ENCODE assay signal across 8 cellular contexts in the genomic region with DNA sequence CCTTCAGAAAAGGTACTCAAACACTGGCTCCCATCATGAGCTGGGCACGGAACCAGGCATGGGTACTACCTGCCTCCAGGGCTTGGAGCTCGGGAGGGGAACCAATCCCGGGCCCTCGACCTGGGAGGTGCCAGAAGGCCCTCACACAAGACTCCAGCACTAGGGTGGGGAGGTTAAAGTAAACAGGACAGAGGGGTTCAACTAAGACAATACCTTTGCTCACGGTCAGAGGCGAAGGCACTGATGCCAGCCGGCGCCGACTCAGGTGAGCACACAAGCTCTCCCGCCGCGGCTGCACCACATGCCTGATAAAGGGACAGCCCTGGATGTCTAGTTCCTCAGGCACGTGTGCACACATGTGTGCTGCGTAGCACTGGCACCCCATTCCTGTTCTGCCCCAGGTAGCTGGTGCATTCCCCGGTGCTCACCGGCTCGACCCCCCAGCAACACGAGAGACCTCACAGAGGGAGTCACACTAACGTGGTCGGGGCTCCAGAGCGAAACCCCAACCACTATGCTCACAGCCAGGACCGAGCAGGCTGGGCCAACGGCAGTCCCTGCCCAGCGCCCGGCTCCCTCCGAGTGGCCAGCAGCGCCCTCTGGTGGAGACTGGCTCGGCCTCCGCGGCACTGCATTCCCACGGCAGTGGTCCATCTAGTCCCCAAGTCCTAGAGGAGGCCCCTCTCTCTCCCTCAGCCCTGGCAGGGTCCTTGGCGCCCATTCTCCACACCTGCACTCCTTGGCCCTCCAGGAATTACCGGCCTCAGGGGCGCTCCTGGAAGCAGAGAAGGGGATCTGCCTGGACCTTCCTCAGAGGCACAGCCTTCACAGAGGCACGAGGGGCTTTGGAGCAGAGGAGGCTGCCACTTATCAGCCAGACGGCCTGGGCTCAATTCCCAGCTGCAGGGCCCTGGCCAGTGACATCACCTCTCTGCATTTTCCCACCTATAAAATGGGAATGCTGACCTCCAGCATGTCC. TPM values are rescaled to one million over a fixed set of nuclear protein-coding genes. Genes with fewer than 3 reads are reported as not detected.
DNase-seq lines count a peak whose midpoint lies in the region; ATAC-seq and TF ChIP-seq lines count a peak whose summit lies in the region.

No MANE protein-coding gene starts in this region.

- H3K9me3 Mint-ChIP-seq in activated CD8-positive, alpha-beta memory T cell treated with anti-CD3 and anti-CD28 coated beads, Interleukin-2, amount 10 ng/mL, durations not matched to agents 7 days and 5 days (ENCODE audit: low read depth): no peaks in the 10 kb centered on the region
- H3K9me3 Mint-ChIP-seq in effector memory CD8-positive, alpha-beta T cell: no peaks in the 10 kb centered on the region
- H3K9me3 Mint-ChIP-seq in mesothelial cell of epicardium: no peaks in the 10 kb centered on the region

- H3K9me3 ChIP-seq in AG04450 (ENCODE audit: control insufficient read depth, insufficient read depth, low read length): no peaks in the 10 kb centered on the region; the same call in 1 of the 2 replicates

- peak; percentile 91 for TF ChIP-seq CTCF in AG04450 (IDR thresholded peaks at IDR 0.05; ENCODE audit: low read depth, low read length)
- peak; percentile 96 for TF ChIP-seq CTCF in GM20000 (IDR thresholded peaks at IDR 0.05; ENCODE audit: extremely low read depth, missing control alignments)
- peak; percentile 97 for TF ChIP-seq CTCF in mesothelial cell of epicardium (IDR thresholded peaks at IDR 0.05; ENCODE audit: unreplicated experiment)

- H3K27me3 ChIP-seq in AG04450 (ENCODE audit: control insufficient read depth, insufficient read depth, low read length): no peaks in the 10 kb centered on the region

- H3K4me3 Mint-ChIP-seq in activated CD8-positive, alpha-beta memory T cell treated with anti-CD3 and anti-CD28 coated beads, Interleukin-2, amount 10 ng/mL, durations not matched to agents 7 days and 5 days: no peak overlapping the region
- H3K4me3 Mint-ChIP-seq in effector memory CD8-positive, alpha-beta T cell: peak overlapping the region; percentile 47 to 58
- no peak overlapping the region for H3K4me3 Mint-ChIP-seq in mesothelial cell of epicardium

- no peak overlapping the region for H3K4me3 ChIP-seq in AG04450 (ENCODE audit: low read depth, low read length)

- DNase-seq in AG04450 (ENCODE audit: low read depth, low spot score) (peak; percentile 13), GM20000 (ENCODE audit: low spot score) (peak; percentile 92), NCI-H774 (lab: John Stamatoyannopoulos, UW) (peak; percentile 36), mesothelial cell of epicardium (ENCODE audit: low spot score in 2 of 2, unreplicated experiment in 2 of 2) (peak; percentile 74 to 95)
- DNase-seq in activated CD8-positive, alpha-beta memory T cell treated with anti-CD3 and anti-CD28 coated beads, Interleukin-2, amount 10 ng/mL, durations not matched to agents 7 days and 5 days: peak; percentile 71
- peak; percentile 75 to 79 (median 77) for DNase-seq in effector memory CD8-positive, alpha-beta T cell
- peak; percentile 33 to 34 for DNase-seq in stimulated activated CD8-positive, alpha-beta memory T cell treated with anti-CD3 and anti-CD28 coated beads, Interleukin-15, amount 100 ng/mL, for 4 hours (ENCODE audit: low read depth in 2 of 2)

- peaks cover 1% of the 10 kb centered on the region for H3K36me3 Mint-ChIP-seq in activated CD8-positive, alpha-beta memory T cell treated with anti-CD3 and anti-CD28 coated beads, Interleukin-2, amount 10 ng/mL, durations not matched to agents 7 days and 5 days
- peaks cover 25% of the 10 kb centered on the region for H3K36me3 Mint-ChIP-seq in effector memory CD8-positive, alpha-beta T cell (ENCODE audit: insufficient read depth)
- H3K36me3 Mint-ChIP-seq in mesothelial cell of epicardium: no peaks in the 10 kb centered on the region

- CTCF ChIA-PET in AG04450 (lab: Charles Lee): interaction anchor here (0.6 to 2.9 kb wide), 15 partner anchors 10 to 399 kb away, joined by 3 to 18 read pairs (median 3); no protein-coding TSS in a partner anchor
- CTCF ChIA-PET in activated CD8-positive, alpha-beta memory T cell treated with anti-CD3 and anti-CD28 coated beads, Interleukin-2, amount 10 ng/mL, durations not matched to agents 7 days and 5 days (lab: Charles Lee): interaction anchor here (0.6 to 2.2 kb wide), 11 partner anchors 10 to 659 kb away, joined by 3 to 13 read pairs (median 4); no protein-coding TSS in a partner anchor

- H3K4me1 Mint-ChIP-seq in activated CD8-positive, alpha-beta memory T cell treated with anti-CD3 and anti-CD28 coated beads, Interleukin-2, amount 10 ng/mL, durations not matched to agents 7 days and 5 days: peaks cover 8% of the 10 kb centered on the region
- H3K4me1 Mint-ChIP-seq in effector memory CD8-positive, alpha-beta T cell (ENCODE audit: low read depth in 2 of 2): peaks cover 67 to 71% of the 10 kb centered on the region in 2 donors
- peaks cover 2% of the 10 kb centered on the region for H3K4me1 Mint-ChIP-seq in mesothelial cell of epicardium

- H3K27ac ChIP-seq in AG04450 (ENCODE audit: low read depth, low read length): no peak overlapping the region

- POLR2A ChIA-PET in AG04450 (lab: Yijun Ruan, JAX): no interaction called here

- no peak overlapping the region for H3K27ac Mint-ChIP-seq in activated CD8-positive, alpha-beta memory T cell treated with anti-CD3 and anti-CD28 coated beads, Interleukin-2, amount 10 ng/mL, durations not matched to agents 7 days and 5 days
- H3K27ac Mint-ChIP-seq in effector memory CD8-positive, alpha-beta T cell: peak overlapping the region; percentile 70 to 72
- no peak overlapping the region for H3K27ac Mint-ChIP-seq in mesothelial cell of epicardium

- peak; percentile 72 for ATAC-seq in activated CD8-positive, alpha-beta memory T cell treated with anti-CD3 and anti-CD28 coated beads, Interleukin-2, amount 10 ng/mL, durations not matched to agents 7 days and 5 days
- peak; percentile 79 for ATAC-seq in effector memory CD8-positive, alpha-beta T cell (replicated peaks)
- no peak for ATAC-seq in GM18861 (IDR thresholded peaks at IDR 0.05; ENCODE audit: unreplicated experiment)

- no peaks in the 10 kb centered on the region for H3K27me3 Mint-ChIP-seq in activated CD8-positive, alpha-beta memory T cell treated with anti-CD3 and anti-CD28 coated beads, Interleukin-2, amount 10 ng/mL, durations not matched to agents 7 days and 5 days
- H3K27me3 Mint-ChIP-seq in effector memory CD8-positive, alpha-beta T cell: no peaks in the 10 kb centered on the region
- no peaks in the 10 kb centered on the region for H3K27me3 Mint-ChIP-seq in mesothelial cell of epicardium (ENCODE audit: low read depth)

RNA-seq across cellular contexts. Expression of gene MOB2, which starts 28.8 kb away (rescaled TPM):
- 19.9 and 29.7 TPM in 2 replicates for polyA plus RNA-seq in AG04450 (2011; rRNA removed)
- 33.1 and 39.3 TPM in 2 replicates for polyA minus RNA-seq in AG04450 (2011; rRNA and poly(A)+ RNA removed)
- 10 to 100 TPM; 34.1 to 34.7 TPM for total RNA-seq in activated CD8-positive, alpha-beta memory T cell treated with anti-CD3 and anti-CD28 coated beads, Interleukin-2, amount 10 ng/mL, durations not matched to agents 7 days and 5 days
- total RNA-seq in mesothelial cell of epicardium: 27.6 to 31.3 TPM (median 28.1 TPM) in 3 replicates

RNA-seq across cellular contexts. Expression of gene DUSP8, which starts 56.7 kb away (rescaled TPM):
- 1.5 and 2.1 TPM in 2 replicates for polyA plus RNA-seq in AG04450 (2011; rRNA removed)
- 3.1 and 5.8 TPM in 2 replicates for polyA minus RNA-seq in AG04450 (2011; rRNA and poly(A)+ RNA removed)
- 1 to 10 TPM in 1 of 2 experiments, under 1 TPM in 1; 0.50 to 1.1 TPM for total RNA-seq in activated CD8-positive, alpha-beta memory T cell treated with anti-CD3 and anti-CD28 coated beads, Interleukin-2, amount 10 ng/mL, durations not matched to agents 7 days and 5 days
- 7.8 to 9.1 TPM (median 8.9 TPM) in 3 replicates for total RNA-seq in mesothelial cell of epicardium

Comparison
In these comparisons a context has a peak if more than half of its experiments do, and no peak if none do; other contexts are left out.
1. DNase-seq: peak in every context shown above with its lines; median percentile 92 in GM20000; 84 in mesothelial cell of epicardium; 77 in effector memory CD8-positive, alpha-beta T cell; 71 in activated CD8-positive, alpha-beta memory T cell treated with anti-CD3 and anti-CD28 coated beads, Interleukin-2, amount 10 ng/mL, durations not matched to agents 7 days and 5 days; 36 in NCI-H774; 34 in stimulated activated CD8-positive, alpha-beta memory T cell treated with anti-CD3 and anti-CD28 coated beads, Interleukin-15, amount 100 ng/mL, for 4 hours; 13 in AG04450.
2. H3K27ac Mint-ChIP-seq: peak in effector memory CD8-positive, alpha-beta T cell (2 of 2); none in activated CD8-positive, alpha-beta memory T cell treated with anti-CD3 and anti-CD28 coated beads, Interleukin-2, amount 10 ng/mL, durations not matched to agents 7 days and 5 days (single experiment) and mesothelial cell of epicardium (single experiment).
3. H3K4me3 Mint-ChIP-seq: peak in effector memory CD8-positive, alpha-beta T cell (2 of 2); none in activated CD8-positive, alpha-beta memory T cell treated with anti-CD3 and anti-CD28 coated beads, Interleukin-2, amount 10 ng/mL, durations not matched to agents 7 days and 5 days (single experiment) and mesothelial cell of epicardium (single experiment).
4. Peak in every context shown above with its lines, with median percentiles within 50 percentile points of each other: CTCF ChIP-seq.